Comparison of ENCODE assay signal across 19 cellular contexts in the genomic region with DNA sequence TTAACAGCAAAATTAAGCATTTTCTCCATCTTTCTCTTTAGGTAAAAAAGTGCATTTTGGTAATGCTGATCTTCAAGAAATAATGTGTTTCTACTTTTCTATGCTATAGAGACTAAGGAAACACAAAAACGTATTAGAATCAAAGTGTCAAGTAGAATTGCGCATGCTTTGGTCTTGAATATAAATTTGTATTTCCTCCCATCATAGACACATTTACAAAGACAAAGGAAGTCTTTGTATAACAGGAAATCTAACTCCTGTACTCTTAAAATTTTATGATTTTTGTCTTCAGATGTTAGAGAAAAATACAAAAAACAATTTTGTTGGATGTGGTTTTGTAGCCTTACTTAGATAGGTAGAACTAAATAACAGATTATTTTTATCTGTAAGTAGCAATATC.
DNase-seq lines count a peak whose midpoint lies in the region; ATAC-seq and TF ChIP-seq lines count a peak whose summit lies in the region.
"Had no signal": no experiment of that assay in that cellular context is flagged by ENCODE, and none has a peak within 500 bp of the region (broad histone marks: within the 10 kb centered on the region; RNA-seq: fewer than 3 reads in every experiment).

No MANE protein-coding gene starts in this region.

- H3K9me3 Mint-ChIP-seq in CD4-positive, alpha-beta T cell = peaks cover 4% of the 10 kb centered on the region
- peaks cover 0 to 9% (median 4%) of the 10 kb centered on the region in 11 donors for H3K9me3 Mint-ChIP-seq in naive thymus-derived CD4-positive, alpha-beta T cell
- H3K9me3 Mint-ChIP-seq in activated naive CD8-positive, alpha-beta T cell treated with anti-CD3 and anti-CD28 coated beads for 36 hours = peaks cover 4% of the 10 kb centered on the region

- H3K4me1 Mint-ChIP-seq in CD4-positive, alpha-beta T cell (ENCODE audit: low read depth) = peaks cover 27% of the 10 kb centered on the region
- peaks cover 0 to 26% (median 6%) of the 10 kb centered on the region in 7 donors for H3K4me1 Mint-ChIP-seq in naive thymus-derived CD4-positive, alpha-beta T cell
- H3K4me1 Mint-ChIP-seq in activated naive CD8-positive, alpha-beta T cell treated with anti-CD3 and anti-CD28 coated beads for 36 hours = no peaks in the 10 kb centered on the region
- H3K4me1 Mint-ChIP-seq: B cell; CD4-positive, alpha-beta memory T cell had no signal

- H3K4me2 ChIP-seq in DND-41 (ENCODE audit: insufficient read depth, low read length) (no peak overlapping the region), OCI-LY1 (ENCODE audit: low read length) (no peak overlapping the region)
- H3K4me2 ChIP-seq: A549; BLaER1 treated with 17β-estradiol and CSF1 and Interleukin-3, amounts not matched to agents 10 nM and 100 nM had no signal

- no peaks in the 10 kb centered on the region for H3K36me3 ChIP-seq in DND-41 (ENCODE audit: insufficient read depth, low read length)
- H3K36me3 ChIP-seq in OCI-LY1 (ENCODE audit: insufficient read depth, low read length) = no peaks in the 10 kb centered on the region
- H3K36me3 ChIP-seq in naive thymus-derived CD4-positive, alpha-beta T cell (ENCODE audit: control insufficient read depth in 2 of 3, insufficient read depth in 3 of 3, low read length in 3 of 3) = no peaks in the 10 kb centered on the region
- H3K36me3 ChIP-seq in thyroid gland = no peaks in the 10 kb centered on the region
- H3K36me3 ChIP-seq: BLaER1 treated with 17β-estradiol and CSF1 and Interleukin-3, amounts not matched to agents 10 nM and 100 nM had no signal

- H2AFZ ChIP-seq in DND-41 (ENCODE audit: low read depth, low read length) = 0 out of 2 replicates have a peak overlapping the region, but pooled peaks have one; percentile 53
- peak overlapping the region; percentile 90; the same call in 1 of the 2 replicates for H2AFZ ChIP-seq in OCI-LY1 (ENCODE audit: low read length)

- H4K20me1 ChIP-seq in DND-41 (ENCODE audit: insufficient read depth, low read length) = no peaks in the 10 kb centered on the region
- H4K20me1 ChIP-seq in OCI-LY1 (ENCODE audit: insufficient read depth, low read length) = no peaks in the 10 kb centered on the region
- H4K20me1 ChIP-seq: BLaER1 treated with 17β-estradiol and CSF1 and Interleukin-3, amounts not matched to agents 10 nM and 100 nM had no signal

- H3K79me2 ChIP-seq in DND-41 (ENCODE audit: insufficient read depth, low read length) (no peaks in the 10 kb centered on the region), OCI-LY1 (ENCODE audit: insufficient read depth, low read length) (no peaks in the 10 kb centered on the region)

- POLR2A ChIA-PET in CD4-positive, alpha-beta T cell (lab: Charles Lee) = no interaction called here
- POLR2A ChIA-PET in naive thymus-derived CD4-positive, alpha-beta T cell (lab: Charles Lee) = no interaction called here

- ATAC-seq in CD4-positive, alpha-beta T cell (ENCODE audit: poor library complexity) = peak; percentile 44
- peak; percentile 57; the same call in 1 of the 3 replicates for ATAC-seq in DND-41 (ENCODE audit: insufficient read depth, low read depth)
- ATAC-seq in naive thymus-derived CD4-positive, alpha-beta T cell = peak; percentile 36
- no peak for ATAC-seq in HG03521 (IDR thresholded peaks at IDR 0.05; ENCODE audit: unreplicated experiment)
- ATAC-seq: A549 had no signal

- no peak for TF ChIP-seq POLR2A in thyroid gland (IDR thresholded peaks at IDR 0.05)

- no peaks in the 10 kb centered on the region for H3K27me3 Mint-ChIP-seq in CD4-positive, alpha-beta T cell
- no peaks in the 10 kb centered on the region for H3K27me3 Mint-ChIP-seq in naive thymus-derived CD4-positive, alpha-beta T cell
- no peaks in the 10 kb centered on the region for H3K27me3 Mint-ChIP-seq in activated naive CD8-positive, alpha-beta T cell treated with anti-CD3 and anti-CD28 coated beads for 36 hours
- H3K27me3 Mint-ChIP-seq: B cell; CD4-positive, alpha-beta memory T cell had no signal

- peaks cover 16% of the 10 kb centered on the region for H3K4me1 ChIP-seq in DND-41 (ENCODE audit: insufficient read depth, low read length)
- H3K4me1 ChIP-seq in OCI-LY1 (ENCODE audit: insufficient read depth, low read length, severe bottlenecking) = peaks cover 19% of the 10 kb centered on the region
- H3K4me1 ChIP-seq in naive thymus-derived CD4-positive, alpha-beta T cell (ENCODE audit: control insufficient read depth in 2 of 2, insufficient read depth in 2 of 2, low read length in 2 of 2) = no peaks in the 10 kb centered on the region
- no peaks in the 10 kb centered on the region for H3K4me1 ChIP-seq in thyroid gland
- H3K4me1 ChIP-seq: A549; BLaER1 treated with 17β-estradiol and CSF1 and Interleukin-3, amounts not matched to agents 10 nM and 100 nM; Caco-2 had no signal

- H3K4me3 ChIP-seq in DND-41 (ENCODE audit: low read depth in 1 of 2, low read length in 2 of 2) (no peak overlapping the region), OCI-LY1 (ENCODE audit: low read depth, low read length, poor library complexity, severe bottlenecking) (no peak overlapping the region), thyroid gland (replicated peaks in 1 of 3) (no peak overlapping the region)
- H3K4me3 ChIP-seq in naive thymus-derived CD4-positive, alpha-beta T cell (ENCODE audit: low read length) = no peak overlapping the region
- H3K4me3 ChIP-seq: A549; BLaER1 treated with 17β-estradiol and CSF1 and Interleukin-3, amounts not matched to agents 10 nM and 100 nM had no signal

- H3K9me3 ChIP-seq in CD4-positive, alpha-beta T cell (ENCODE audit: control insufficient read depth, low read length) = no peaks in the 10 kb centered on the region
- H3K9me3 ChIP-seq in DND-41 (ENCODE audit: insufficient read depth, low read length, severe bottlenecking) (peaks cover 6% of the 10 kb centered on the region), OCI-LY1 (ENCODE audit: low read length) (peaks cover 4% of the 10 kb centered on the region; the same call in 1 of the 2 replicates), thyroid gland (no peaks in the 10 kb centered on the region)
- no peaks in the 10 kb centered on the region for H3K9me3 ChIP-seq in naive thymus-derived CD4-positive, alpha-beta T cell (ENCODE audit: control insufficient read depth in 2 of 3, low read length in 3 of 3)
- H3K9me3 ChIP-seq: A549; BLaER1 treated with 17β-estradiol and CSF1 and Interleukin-3, amounts not matched to agents 10 nM and 100 nM; Caco-2 had no signal

- no peaks in the 10 kb centered on the region for H3F3A ChIP-seq in OCI-LY1 (ENCODE audit: insufficient read depth, low read length)

- no peak overlapping the region for H3K27ac ChIP-seq in CD4-positive, alpha-beta T cell (ENCODE audit: low read depth, low read length)
- H3K27ac ChIP-seq in DND-41 (ENCODE audit: low read length) (peak overlapping the region; percentile 47), OCI-LY1 (ENCODE audit: low read depth, low read length, poor library complexity, severe bottlenecking) (no peak overlapping the region), thyroid gland (no peak overlapping the region)
- H3K27ac ChIP-seq in naive thymus-derived CD4-positive, alpha-beta T cell (ENCODE audit: low read depth, low read length) = no peak overlapping the region
- H3K27ac ChIP-seq: 22Rv1; A549; BLaER1 treated with 17β-estradiol and CSF1 and Interleukin-3, amounts not matched to agents 10 nM and 100 nM; C4-2B had no signal

- no peaks in the 10 kb centered on the region for H3K27me3 ChIP-seq in CD4-positive, alpha-beta T cell (ENCODE audit: control insufficient read depth, insufficient read depth, low read length)
- H3K27me3 ChIP-seq in DND-41 (ENCODE audit: insufficient read depth, low read length, poor library complexity) = no peaks in the 10 kb centered on the region
- no peaks in the 10 kb centered on the region for H3K27me3 ChIP-seq in OCI-LY1 (ENCODE audit: insufficient read depth, low read length)
- H3K27me3 ChIP-seq in naive thymus-derived CD4-positive, alpha-beta T cell (ENCODE audit: control insufficient read depth in 2 of 2, insufficient read depth in 2 of 2, low read length in 2 of 2) = no peaks in the 10 kb centered on the region
- no peaks in the 10 kb centered on the region for H3K27me3 ChIP-seq in thyroid gland
- H3K27me3 ChIP-seq: BLaER1 treated with 17β-estradiol and CSF1 and Interleukin-3, amounts not matched to agents 10 nM and 100 nM had no signal

- CTCF ChIA-PET in CD4-positive, alpha-beta T cell (lab: Charles Lee) = no interaction called here
- CTCF ChIA-PET in naive thymus-derived CD4-positive, alpha-beta T cell (lab: Charles Lee) = no interaction called here

- intact Hi-C loops in CD4-positive, alpha-beta T cell (cut with DNase I, micrococcal nuclease) = no loop called here
- intact Hi-C loops in naive thymus-derived CD4-positive, alpha-beta T cell (cut with micrococcal nuclease) = no loop called here
- intact Hi-C loops in thyroid gland (cut with DNase I) = no loop called here

- peak overlapping the region; percentile 66 for H3K27ac Mint-ChIP-seq in CD4-positive, alpha-beta T cell
- H3K27ac Mint-ChIP-seq in naive thymus-derived CD4-positive, alpha-beta T cell = peak overlapping the region in 4 of 9 donors; percentile 7 to 95 (median 62)
- H3K27ac Mint-ChIP-seq in activated naive CD8-positive, alpha-beta T cell treated with anti-CD3 and anti-CD28 coated beads for 36 hours = no peak overlapping the region
- H3K27ac Mint-ChIP-seq: B cell; CD4-positive, alpha-beta memory T cell had no signal

- peak overlapping the region; percentile 57 for H3K4me3 Mint-ChIP-seq in CD4-positive, alpha-beta T cell
- peak overlapping the region in 4 of 10 donors; percentile 1 to 81 (median 53) for H3K4me3 Mint-ChIP-seq in naive thymus-derived CD4-positive, alpha-beta T cell
- H3K4me3 Mint-ChIP-seq in activated naive CD8-positive, alpha-beta T cell treated with anti-CD3 and anti-CD28 coated beads for 36 hours = no peak overlapping the region
- H3K4me3 Mint-ChIP-seq: B cell; CD4-positive, alpha-beta memory T cell had no signal

- no peak for TF ChIP-seq CTCF in CD4-positive, alpha-beta T cell (IDR thresholded peaks at IDR 0.05)
- TF ChIP-seq CTCF in DND-41 (IDR thresholded peaks at IDR 0.05; ENCODE audit: borderline replicate concordance, extremely low read depth, low read length, poor library complexity, severe bottlenecking) = no peak
- TF ChIP-seq CTCF in OCI-LY1 (IDR thresholded peaks at IDR 0.05; ENCODE audit: low read length) = no peak
- no peak for TF ChIP-seq CTCF in thyroid gland (IDR thresholded peaks at IDR 0.05)

- DNase-seq in CD4-positive, alpha-beta T cell = no peak
- DNase-seq in DND-41 (no peak), thyroid gland (no peak)
- peak in 5 of 9 donors; percentile 1 to 64 (median 43) for DNase-seq in naive thymus-derived CD4-positive, alpha-beta T cell
- DNase-seq in activated naive CD8-positive, alpha-beta T cell treated with anti-CD3 and anti-CD28 coated beads for 36 hours = no peak
- DNase-seq: AML-193; Caco-2; Calu3; CD4-positive, alpha-beta memory T cell; DMS79 treated with DMSO at 0.1 percent for 48 hours; EL; GDM1 had no signal

- H3K9ac ChIP-seq in DND-41 (ENCODE audit: low read depth, low read length) (no peak overlapping the region), OCI-LY1 (ENCODE audit: low read length) (no peak overlapping the region)
- H3K9ac ChIP-seq: BLaER1 treated with 17β-estradiol and CSF1 and Interleukin-3, amounts not matched to agents 10 nM and 100 nM had no signal

- H3K9me2 ChIP-seq in OCI-LY1 (ENCODE audit: low read depth, low read length) = no peaks in the 10 kb centered on the region

- no peaks in the 10 kb centered on the region for H3K36me3 Mint-ChIP-seq in CD4-positive, alpha-beta T cell (ENCODE audit: low read depth)
- H3K36me3 Mint-ChIP-seq in naive thymus-derived CD4-positive, alpha-beta T cell = no peaks in the 10 kb centered on the region
- H3K36me3 Mint-ChIP-seq in activated naive CD8-positive, alpha-beta T cell treated with anti-CD3 and anti-CD28 coated beads for 36 hours = no peaks in the 10 kb centered on the region
- H3K36me3 Mint-ChIP-seq: CD4-positive, alpha-beta memory T cell had no signal

- WGBS in thyroid gland, 2 donors = 76 to 80% methylated on average over 2 of the region's 2 CpGs

Comparison
In these comparisons a context has a peak if more than half of its experiments do, and no peak if none do; other contexts are left out.
1. DNase-seq: peak in naive thymus-derived CD4-positive, alpha-beta T cell (5 of 9); none in CD4-positive, alpha-beta T cell (0 of 10), DND-41 (single experiment), thyroid gland (0 of 2) and activated naive CD8-positive, alpha-beta T cell treated with anti-CD3 and anti-CD28 coated beads for 36 hours (single experiment).